8 cellular contexts compared by ENCODE assay signal in genomic region chr17:80029235-80029974, GRCh38. TPM values are rescaled to one million over a fixed set of nuclear protein-coding genes. Genes with fewer than 3 reads are reported as not detected.
A peak's percentile ranks its signal among the peaks of the same experiment; 100 is the strongest.
DNase-seq lines count a peak whose midpoint lies in the region; ATAC-seq and FAIRE-seq lines count a peak whose summit lies in the region.

No MANE protein-coding gene starts in this region.

- H3K36me3 Mint-ChIP-seq in activated naive CD4-positive, alpha-beta T cell treated with anti-CD3 and anti-CD28 coated beads, Interleukin-2, amount 50 U/mL, for 72 hours, result no peaks in the 10 kb centered on the region
- no peaks in the 10 kb centered on the region for H3K36me3 Mint-ChIP-seq in activated naive CD8-positive, alpha-beta T cell treated with anti-CD3 and anti-CD28 coated beads, Interleukin-2, amount 50 U/mL, for 24 hours (ENCODE audit: low read depth)

- H3K4me3 Mint-ChIP-seq in activated naive CD8-positive, alpha-beta T cell treated with anti-CD3 and anti-CD28 coated beads, Interleukin-2, amount 50 U/mL, for 24 hours, result no peak overlapping the region

- peaks cover under 1% of the 10 kb centered on the region for H3K4me1 Mint-ChIP-seq in activated naive CD8-positive, alpha-beta T cell treated with anti-CD3 and anti-CD28 coated beads, Interleukin-2, amount 50 U/mL, for 24 hours

- no peak for DNase-seq in activated naive CD4-positive, alpha-beta T cell treated with anti-CD3 and anti-CD28 coated beads, Interleukin-2, amount 50 U/mL, for 72 hours (ENCODE audit: low spot score in 2 of 2)
- no peak for DNase-seq in activated naive CD4-positive, alpha-beta T cell (lab: John Stamatoyannopoulos, UW)
- DNase-seq in amniotic epithelial cell (ENCODE audit: low read depth) (peak; percentile 61), left kidney (ENCODE audit: low read depth, low spot score) (peak; percentile 63), urothelium cell line (ENCODE audit: low spot score) (peak; percentile 68)
- no peak for DNase-seq in activated naive CD8-positive, alpha-beta T cell treated with anti-CD3 and anti-CD28 coated beads, Interleukin-2, amount 50 U/mL, for 24 hours

- H3K9me3 Mint-ChIP-seq in activated naive CD4-positive, alpha-beta T cell treated with anti-CD3 and anti-CD28 coated beads, Interleukin-2, amount 50 U/mL, for 72 hours, result no peaks in the 10 kb centered on the region
- no peaks in the 10 kb centered on the region for H3K9me3 Mint-ChIP-seq in activated naive CD8-positive, alpha-beta T cell treated with anti-CD3 and anti-CD28 coated beads, Interleukin-2, amount 50 U/mL, for 24 hours

- peaks cover 1% of the 10 kb centered on the region for H3K27me3 Mint-ChIP-seq in activated naive CD8-positive, alpha-beta T cell treated with anti-CD3 and anti-CD28 coated beads, Interleukin-2, amount 50 U/mL, for 24 hours

- peak; percentile 87 for FAIRE-seq in urothelium cell line (lab: Jason Lieb, UNC)

- peak; percentile 60 to 62 for ATAC-seq in activated naive CD4-positive, alpha-beta T cell treated with anti-CD3 and anti-CD28 coated beads, Interleukin-2, amount 50 U/mL, for 72 hours
- ATAC-seq in GM18870 (IDR thresholded peaks at IDR 0.05; ENCODE audit: unreplicated experiment), result no peak
- ATAC-seq in HG02610 (IDR thresholded peaks at IDR 0.05; ENCODE audit: unreplicated experiment), result no peak
- ATAC-seq in activated naive CD8-positive, alpha-beta T cell treated with anti-CD3 and anti-CD28 coated beads, Interleukin-2, amount 50 U/mL, for 24 hours, result no peak

- no peak overlapping the region for H3K27ac Mint-ChIP-seq in activated naive CD4-positive, alpha-beta T cell treated with anti-CD3 and anti-CD28 coated beads, Interleukin-2, amount 50 U/mL, for 72 hours
- H3K27ac Mint-ChIP-seq in activated naive CD8-positive, alpha-beta T cell treated with anti-CD3 and anti-CD28 coated beads, Interleukin-2, amount 50 U/mL, for 24 hours, result no peak overlapping the region

RNA-seq across cellular contexts. Expression of gene TBC1D16, which starts 6.3 kb away (rescaled TPM):
- 10 to 100 TPM in 1 of 2 donors, 1 to 10 TPM in 1; 5.2 to 10.2 TPM for total RNA-seq in activated naive CD4-positive, alpha-beta T cell treated with anti-CD3 and anti-CD28 coated beads, Interleukin-2, amount 50 U/mL, for 72 hours

RNA-seq across cellular contexts. Expression of gene CCDC40, which starts 7.0 kb away (rescaled TPM):
- under 1 TPM; 0.45 to 0.50 TPM for total RNA-seq in activated naive CD4-positive, alpha-beta T cell treated with anti-CD3 and anti-CD28 coated beads, Interleukin-2, amount 50 U/mL, for 72 hours

Comparison
In these comparisons a context has a peak if more than half of its experiments do, and no peak if none do; other contexts are left out.
1. ATAC-seq: peak in activated naive CD4-positive, alpha-beta T cell treated with anti-CD3 and anti-CD28 coated beads, Interleukin-2, amount 50 U/mL, for 72 hours (2 of 2); none in GM18870 (single experiment), HG02610 (single experiment) and activated naive CD8-positive, alpha-beta T cell treated with anti-CD3 and anti-CD28 coated beads, Interleukin-2, amount 50 U/mL, for 24 hours (single experiment).
2. DNase-seq: peak in amniotic epithelial cell (single experiment), left kidney (single experiment) and urothelium cell line (single experiment); none in activated naive CD4-positive, alpha-beta T cell treated with anti-CD3 and anti-CD28 coated beads, Interleukin-2, amount 50 U/mL, for 72 hours (0 of 2), activated naive CD4-positive, alpha-beta T cell (0 of 4) and activated naive CD8-positive, alpha-beta T cell treated with anti-CD3 and anti-CD28 coated beads, Interleukin-2, amount 50 U/mL, for 24 hours (single experiment).